In genomic region chr9:136170291-136170901, GRCh38 we compare ENCODE assay signal across 9 cellular contexts. TPM values are rescaled to one million over a fixed set of nuclear protein-coding genes. Genes with fewer than 3 reads are reported as not detected.
A peak's percentile ranks its signal among the peaks of the same experiment; 100 is the strongest.
DNase-seq lines count a peak whose midpoint lies in the region; ATAC-seq, FAIRE-seq and TF ChIP-seq lines count a peak whose summit lies in the region.
"Had no signal": no experiment of that assay in that cellular context is flagged by ENCODE, and none has a peak within 500 bp of the region (broad histone marks: within the 10 kb centered on the region; RNA-seq: fewer than 3 reads in every experiment).

No MANE protein-coding gene starts in this region.

- no peaks in the 10 kb centered on the region for H3K79me1 ChIP-seq in mesenchymal stem cell (replicated peaks; ENCODE audit: low read length, poor library complexity, severe bottlenecking)

- H3K36me3 Mint-ChIP-seq in GM23338 (ENCODE audit: low read depth), result no peaks in the 10 kb centered on the region; the same call in 2 of the 3 replicates

- no peak overlapping the region for H3K14ac ChIP-seq in mesenchymal stem cell (ENCODE audit: low read length in 2 of 2)

- no peak for FAIRE-seq in bronchial epithelial cell (lab: Jason Lieb, UNC)

- H4K8ac ChIP-seq in mesenchymal stem cell (ENCODE audit: low read length), result no peak overlapping the region

- no peak overlapping the region for H2AFZ ChIP-seq in GM23338
- no peak overlapping the region for H2AFZ ChIP-seq in mesenchymal stem cell (ENCODE audit: low read depth, low read length)

- no peak overlapping the region for H3K18ac ChIP-seq in mesenchymal stem cell (ENCODE audit: low read depth in 1 of 2, low read length in 2 of 2)

- H2BK15ac ChIP-seq in mesenchymal stem cell (ENCODE audit: low read depth, poor library complexity, severe bottlenecking), result no peak overlapping the region

- H3K9ac ChIP-seq in mesenchymal stem cell (ENCODE audit: low read length), result no peak overlapping the region

- WGBS in mesenchymal stem cell, result 37% methylated on average over 15 of the region's 15 CpGs
- WGBS in testis, 2 donors, result 34 to 40% methylated on average over 1 to 15 of the region's 15 CpGs

- H3K23ac ChIP-seq in mesenchymal stem cell (ENCODE audit: low read length in 2 of 2), result no peak overlapping the region

- POLR2A ChIA-PET in AG04450 (lab: Yijun Ruan, JAX), result interaction anchor here (0.5 kb wide), 1 partner anchor 101 kb away, joined by 6 read pairs; no protein-coding TSS in a partner anchor

- H3K27me3 ChIP-seq in AG04450 (ENCODE audit: control insufficient read depth, insufficient read depth, low read length) (peaks cover 33% of the 10 kb centered on the region), GM23338 (ENCODE audit: insufficient read depth) (no peaks in the 10 kb centered on the region), bronchial epithelial cell (ENCODE audit: control insufficient read depth, insufficient read depth, low read length) (peaks cover 3% of the 10 kb centered on the region), mesenchymal stem cell (ENCODE audit: control insufficient read depth in 1 of 2, insufficient read depth in 1 of 2, low read length in 2 of 2) (peaks cover 46 to 64% of the 10 kb centered on the region in 2 experiments), testis (no peaks in the 10 kb centered on the region)

- H3K36me3 ChIP-seq in GM23338 (ENCODE audit: insufficient read depth), result no peaks in the 10 kb centered on the region
- H3K36me3 ChIP-seq in bronchial epithelial cell (ENCODE audit: control insufficient read depth, insufficient read depth, low read length), result no peaks in the 10 kb centered on the region
- H3K36me3 ChIP-seq in mesenchymal stem cell (ENCODE audit: control insufficient read depth in 1 of 2, insufficient read depth in 2 of 2, low read depth in 1 of 2, low read length in 2 of 2), result no peaks in the 10 kb centered on the region
- H3K36me3 ChIP-seq in testis (ENCODE audit: low read depth, missing control alignments), result no peaks in the 10 kb centered on the region

- DNase-seq in AG04450 (ENCODE audit: low read depth, low spot score) (no peak), GM23338 (ENCODE audit: low spot score) (peak; percentile 77), bronchial epithelial cell (ENCODE audit: low read depth) (no peak), mesenchymal stem cell (peak; percentile 5), testis (peak; percentile 43), Ammon's horn (ENCODE audit: low spot score) (no peak)

- peak; percentile 77 for TF ChIP-seq CTCF in AG04450 (IDR thresholded peaks at IDR 0.05; ENCODE audit: low read depth, low read length)
- TF ChIP-seq CTCF in GM23338 (conservative IDR thresholded peaks at IDR 0.05; ENCODE audit: low read depth in 2 of 2), result peak; percentile 77 to 88
- peak; percentile 85 for TF ChIP-seq CTCF in VCaP (conservative IDR thresholded peaks at IDR 0.05)
- TF ChIP-seq CTCF in bronchial epithelial cell (IDR thresholded peaks at IDR 0.05; ENCODE audit: insufficient read depth, low read length, severe bottlenecking), result peak; percentile 81
- TF ChIP-seq CTCF in testis (IDR thresholded peaks at IDR 0.05), result peak; percentile 54 to 68 (median 57)

- H3K9me3 Mint-ChIP-seq in GM23338, result peaks cover 2% of the 10 kb centered on the region; the same call in 1 of the 3 replicates

- CTCF ChIA-PET in AG04450 (lab: Charles Lee), result interaction anchor here (0.6 to 1.4 kb wide), 7 partner anchors 11 to 113 kb away, joined by 3 to 10 read pairs (median 4); no protein-coding TSS in a partner anchor

- intact Hi-C loops in testis (cut with DNase I; ENCODE audit: low total_unique reads), result no loop called here

- no peak for TF ChIP-seq POLR2A in testis (IDR thresholded peaks at IDR 0.05)

- H3K4me3 ChIP-seq in AG04450 (ENCODE audit: low read depth, low read length), result no peak overlapping the region
- H3K4me3 ChIP-seq in GM23338, result no peak overlapping the region
- no peak overlapping the region for H3K4me3 ChIP-seq in bronchial epithelial cell (ENCODE audit: low read depth, low read length)
- H3K4me3 ChIP-seq in mesenchymal stem cell (ENCODE audit: insufficient read depth in 1 of 2, low read depth in 1 of 2, low read length in 2 of 2), result no peak overlapping the region
- H3K4me3 ChIP-seq in testis, result no peak overlapping the region

- peaks cover 7% of the 10 kb centered on the region; the same call in 1 of the 2 replicates for H3K4me1 ChIP-seq in GM23338 (ENCODE audit: insufficient read depth)
- H3K4me1 ChIP-seq in mesenchymal stem cell (ENCODE audit: control insufficient read depth, insufficient read depth, low read depth, low read length), result peaks cover 4% of the 10 kb centered on the region
- no peaks in the 10 kb centered on the region for H3K4me1 ChIP-seq in testis

- H3K27me3 Mint-ChIP-seq in GM23338 (ENCODE audit: insufficient read depth, low read depth, poor library complexity), result peaks cover 8% of the 10 kb centered on the region

- no peak overlapping the region for H2BK12ac ChIP-seq in mesenchymal stem cell (ENCODE audit: low read length in 2 of 2)

- no peak overlapping the region for H4K91ac ChIP-seq in mesenchymal stem cell (ENCODE audit: low read length)

- H3K4me2 ChIP-seq in GM23338 (no peak overlapping the region), mesenchymal stem cell (ENCODE audit: low read length, poor library complexity, severe bottlenecking) (no peak overlapping the region)

- H3K4me1 Mint-ChIP-seq in GM23338, result peaks cover 30% of the 10 kb centered on the region

- H3F3A ChIP-seq in GM23338 (replicated peaks; ENCODE audit: low read depth), result 0 out of 2 replicates have a peak, but pooled peaks cover 3% of the 10 kb centered on the region

- H3K27ac ChIP-seq in AG04450 (ENCODE audit: low read depth, low read length), result no peak overlapping the region
- H3K27ac ChIP-seq in GM23338 (ENCODE audit: low read depth), result no peak overlapping the region
- no peak overlapping the region for H3K27ac ChIP-seq in VCaP
- no peak overlapping the region for H3K27ac ChIP-seq in mesenchymal stem cell (ENCODE audit: low read length, poor library complexity, severe bottlenecking)
- H3K27ac ChIP-seq in testis, result no peak overlapping the region
- H3K27ac ChIP-seq: epithelial cell of prostate had no signal

- no peak overlapping the region for H3K4ac ChIP-seq in mesenchymal stem cell (ENCODE audit: low read depth in 1 of 2, low read length in 2 of 2)

- no peak overlapping the region for H2BK120ac ChIP-seq in mesenchymal stem cell (ENCODE audit: low read depth, low read length)

- peak; percentile 68 for ATAC-seq in GM23338
- ATAC-seq in HG03460 (IDR thresholded peaks at IDR 0.05; ENCODE audit: unreplicated experiment), result no peak

- no peak overlapping the region for H3K4me3 Mint-ChIP-seq in GM23338

- no peaks in the 10 kb centered on the region for H3K9me2 ChIP-seq in GM23338 (ENCODE audit: insufficient read depth)

- no peaks in the 10 kb centered on the region; the same call in 1 of the 2 replicates for H3K9me3 ChIP-seq in AG04450 (ENCODE audit: control insufficient read depth, insufficient read depth, low read length)
- H3K9me3 ChIP-seq in mesenchymal stem cell (ENCODE audit: control insufficient read depth, low read length), result peaks cover 8% of the 10 kb centered on the region
- no peaks in the 10 kb centered on the region for H3K9me3 ChIP-seq in testis

- H3K27ac Mint-ChIP-seq in GM23338, result no peak overlapping the region

- H2BK5ac ChIP-seq in mesenchymal stem cell (ENCODE audit: low read depth, low read length, poor library complexity, severe bottlenecking), result no peak overlapping the region

- H2AK5ac ChIP-seq in mesenchymal stem cell (ENCODE audit: low read length, severe bottlenecking), result no peak overlapping the region

- H4K20me1 ChIP-seq in GM23338 (replicated peaks; ENCODE audit: insufficient read depth), result no peaks in the 10 kb centered on the region

- no peaks in the 10 kb centered on the region for H3K79me2 ChIP-seq in GM23338 (replicated peaks; ENCODE audit: insufficient read depth)

RNA-seq across cellular contexts. Expression of gene LHX3, which starts 34.5 kb away (rescaled TPM):
- polyA plus RNA-seq in AG04450 (2011; rRNA removed) (not detected in 2 replicates), GM23338 (2016; fragmentation: Nextera tagmentation; extraction: Ambion mirVana) (0.08 TPM in 1 of 2 replicates, not detected in the other), testis (ENCODE audit: insufficient read depth, low read depth, low replicate concordance) (not detected)
- not detected in 2 replicates for polyA minus RNA-seq in AG04450 (2011; rRNA and poly(A)+ RNA removed)
- total RNA-seq in GM23338 (2014; rRNA removed; shearing (Covaris generic)), result not detected in 2 replicates
- total RNA-seq in bronchial epithelial cell (not detected in 2 replicates), testis (under 1 TPM; 0.55 to 0.62 TPM)
- polyA plus RNA-seq in mesenchymal stem cell (2013, experiment 1 of 2), result not detected
- not detected for polyA plus RNA-seq in mesenchymal stem cell (2013, experiment 2 of 2)

RNA-seq across cellular contexts. Expression of gene TMEM250, which starts 51.7 kb away (rescaled TPM):
- polyA plus RNA-seq in AG04450 (2011; rRNA removed) (8.8 and 12.7 TPM in 2 replicates), GM23338 (2016; fragmentation: Nextera tagmentation; extraction: Ambion mirVana) (11.8 and 12.2 TPM in 2 replicates), testis (ENCODE audit: insufficient read depth, low read depth, low replicate concordance) (29.4 TPM)
- 10.6 and 12.1 TPM in 2 replicates for polyA minus RNA-seq in AG04450 (2011; rRNA and poly(A)+ RNA removed)
- total RNA-seq in GM23338 (2014; rRNA removed; shearing (Covaris generic)), result 32.6 and 39.2 TPM in 2 replicates
- total RNA-seq in bronchial epithelial cell (67.9 and 78.2 TPM in 2 replicates), testis (10 to 100 TPM; 57.8 to 73.0 TPM)
- 18.1 TPM for polyA plus RNA-seq in mesenchymal stem cell (2013, experiment 1 of 2)
- polyA plus RNA-seq in mesenchymal stem cell (2013, experiment 2 of 2), result 17.5 TPM

Comparison
In these comparisons a context has a peak if more than half of its experiments do, and no peak if none do; other contexts are left out.
1. DNase-seq: peak in GM23338 (single experiment), mesenchymal stem cell (single experiment) and testis (single experiment); none in AG04450 (single experiment), bronchial epithelial cell (single experiment) and Ammon's horn (single experiment).
2. Peak in every context shown above with its lines, with median percentiles within 50 percentile points of each other: CTCF ChIP-seq.